1 cellular context compared by ENCODE assay signal in the genomic region with DNA sequence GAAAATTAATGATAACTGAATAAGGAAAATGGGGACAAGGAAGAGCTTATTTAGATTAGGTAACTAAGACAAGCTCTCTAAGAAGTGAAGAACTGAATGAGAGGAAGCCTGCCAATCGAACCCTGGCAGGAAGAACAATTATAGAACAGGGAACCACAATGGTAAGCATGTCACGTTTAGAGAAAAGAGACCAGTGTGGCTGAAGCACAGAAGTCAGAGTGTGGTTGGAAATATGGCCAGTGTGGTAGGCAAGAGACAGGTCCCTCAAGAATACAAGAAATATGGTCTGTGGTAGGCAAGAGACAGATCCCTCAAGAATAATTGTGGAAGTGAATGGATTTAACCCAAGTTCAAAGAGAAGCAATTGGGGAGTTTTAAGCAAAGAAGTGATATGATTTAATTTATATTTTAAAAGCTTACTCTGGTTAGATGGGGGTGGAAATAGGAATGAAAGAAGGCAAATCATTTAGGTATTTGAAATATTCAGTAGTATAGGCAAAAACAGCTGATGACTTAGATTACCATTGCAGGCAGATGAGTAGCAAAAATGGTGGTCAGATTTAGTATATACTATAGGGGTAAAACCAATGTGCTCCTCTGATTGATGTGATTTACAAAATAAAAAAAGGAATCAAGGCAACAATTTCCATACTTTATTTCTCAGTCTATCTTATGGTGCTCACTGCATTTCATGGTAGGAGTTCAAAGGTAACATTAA.
TF ChIP-seq lines count a peak whose summit lies in the region.

No MANE protein-coding gene starts in this region.

TF ChIP-seq in IMR-90, 13 proteins besides CTCF, POLR2A, EP300 and RAD21 (continued from another document):
- TF ChIP-seq, protein P1, sequence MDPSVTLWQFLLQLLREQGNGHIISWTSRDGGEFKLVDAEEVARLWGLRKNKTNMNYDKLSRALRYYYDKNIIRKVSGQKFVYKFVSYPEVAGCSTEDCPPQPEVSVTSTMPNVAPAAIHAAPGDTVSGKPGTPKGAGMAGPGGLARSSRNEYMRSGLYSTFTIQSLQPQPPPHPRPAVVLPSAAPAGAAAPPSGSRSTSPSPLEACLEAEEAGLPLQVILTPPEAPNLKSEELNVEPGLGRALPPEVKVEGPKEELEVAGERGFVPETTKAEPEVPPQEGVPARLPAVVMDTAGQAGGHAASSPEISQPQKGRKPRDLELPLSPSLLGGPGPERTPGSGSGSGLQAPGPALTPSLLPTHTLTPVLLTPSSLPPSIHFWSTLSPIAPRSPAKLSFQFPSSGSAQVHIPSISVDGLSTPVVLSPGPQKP (IDR thresholded peaks at IDR 0.05; ENCODE audit: borderline replicate concordance, low read depth, low read length), result no peak
- no peak for TF ChIP-seq CHD1 (IDR thresholded peaks at IDR 0.05; ENCODE audit: low read depth, low read length)
- TF ChIP-seq, protein P2, sequence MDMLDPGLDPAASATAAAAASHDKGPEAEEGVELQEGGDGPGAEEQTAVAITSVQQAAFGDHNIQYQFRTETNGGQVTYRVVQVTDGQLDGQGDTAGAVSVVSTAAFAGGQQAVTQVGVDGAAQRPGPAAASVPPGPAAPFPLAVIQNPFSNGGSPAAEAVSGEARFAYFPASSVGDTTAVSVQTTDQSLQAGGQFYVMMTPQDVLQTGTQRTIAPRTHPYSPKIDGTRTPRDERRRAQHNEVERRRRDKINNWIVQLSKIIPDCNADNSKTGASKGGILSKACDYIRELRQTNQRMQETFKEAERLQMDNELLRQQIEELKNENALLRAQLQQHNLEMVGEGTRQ (IDR thresholded peaks at IDR 0.05; ENCODE audit: low read depth, low read length), result no peak
